In the genomic region with DNA sequence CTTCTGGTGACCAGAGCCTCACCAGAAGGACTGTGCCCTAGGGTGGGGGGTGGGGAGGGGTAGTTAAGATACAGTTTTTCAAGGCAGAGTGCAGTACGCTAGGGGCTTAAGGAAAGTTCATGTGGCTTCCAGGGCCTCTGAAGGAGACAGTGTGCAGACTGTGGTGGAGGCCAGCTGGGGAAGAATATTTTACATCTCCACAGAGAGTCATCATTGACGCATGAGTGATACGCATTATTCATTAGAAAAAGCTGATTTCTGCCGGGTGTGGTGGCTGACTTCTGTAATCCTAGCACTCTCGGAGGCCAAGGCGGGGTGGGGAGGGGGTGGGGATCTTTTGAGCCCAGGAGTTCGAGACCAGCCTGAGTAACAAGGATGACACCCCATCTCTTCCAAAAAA, we compare ENCODE assay signal across 23 cellular contexts. TPM values are rescaled to one million over a fixed set of nuclear protein-coding genes. Genes with fewer than 3 reads are reported as not detected.
DNase-seq lines count a peak whose midpoint lies in the region; TF ChIP-seq lines count a peak whose summit lies in the region.
"Had no signal": no experiment of that assay in that cellular context is flagged by ENCODE, and none has a peak within 500 bp of the region (broad histone marks: within the 10 kb centered on the region; RNA-seq: fewer than 3 reads in every experiment).

No MANE protein-coding gene starts in this region.

- no peaks in the 10 kb centered on the region for H3K79me2 ChIP-seq in GM23248 (ENCODE audit: insufficient read depth)

- 48 to 51% methylated on average over 7 of the region's 7 CpGs for WGBS in GM23248 (ENCODE audit: low coverage in 1 of 2, low lambda C conversion rate in 2 of 2, missing lambda C conversion rate in 2 of 2), 2 experiments

- DNase-seq in GM23248: peak; percentile 72
- DNase-seq in fibroblast of villous mesenchyme (ENCODE audit: low read depth): peak; percentile 86
- no peak for DNase-seq in 8988T
- DNase-seq in NK-92 treated with Interleukin-12 subunit alpha and Interleukin-12 subunit beta, amount 100 ng/mL, for 24 hours (lab: John Stamatoyannopoulos, UW): no peak
- DNase-seq in glomerular visceral epithelial cell (ENCODE audit: extremely low spot score): no peak
- DNase-seq: activated CD4-positive, alpha-beta T cell treated with anti-CD3 and anti-CD28 coated beads, Interleukin-2, amount 50 U/mL, for 1 hour; activated T-cell treated with anti-CD3 and anti-CD28 coated beads, Interleukin-2, amount 50 U/mL, for 4 hours; caudate nucleus; effector CD8-positive, alpha-beta T cell; GDM1; immature natural killer cell; Kasumi-1; mammary epithelial cell; NCI-H1436; NCI-H446; SJCRH30; stimulated activated CD4-positive, alpha-beta T cell treated with anti-CD3 and anti-CD28 coated beads, Interleukin-4, amount 100 ng/mL, for 4 hours; T1000; thyroid gland had no signal

- H3K9me2 ChIP-seq in GM23248 (ENCODE audit: insufficient read depth): no peaks in the 10 kb centered on the region

- H3K27me3 ChIP-seq in GM23248 (replicated peaks; ENCODE audit: insufficient read depth) (no peaks in the 10 kb centered on the region), skeletal muscle satellite cell (ENCODE audit: control insufficient read depth, insufficient read depth, low read length) (no peaks in the 10 kb centered on the region)
- H3K27me3 ChIP-seq: right atrium auricular region, SJCRH30, thyroid gland had no signal

- peak overlapping the region; percentile 30; the same call in 1 of the 2 replicates for H3K9ac ChIP-seq in GM23248
- peak overlapping the region; percentile 68 for H3K9ac ChIP-seq in skeletal muscle satellite cell (ENCODE audit: low read depth, low read length)

- in situ Hi-C loops in GM23248 (cut with MboI): no loop called here

- H2AFZ ChIP-seq in GM23248: no peak overlapping the region

- no peak overlapping the region for H3K4me3 ChIP-seq in GM23248
- no peak overlapping the region for H3K4me3 ChIP-seq in fibroblast of villous mesenchyme (ENCODE audit: low read depth, low read length)
- no peak overlapping the region for H3K4me3 ChIP-seq in skeletal muscle satellite cell (ENCODE audit: low read length)
- H3K4me3 ChIP-seq: right atrium auricular region, SJCRH30, thyroid gland had no signal

- H3K9me3 ChIP-seq in GM23248 (ENCODE audit: low read depth) (no peaks in the 10 kb centered on the region), skeletal muscle satellite cell (replicated peaks; ENCODE audit: low read length) (no peaks in the 10 kb centered on the region)
- H3K9me3 ChIP-seq: right atrium auricular region, SJCRH30, thyroid gland had no signal

- no peak overlapping the region for H3K4me2 ChIP-seq in GM23248 (ENCODE audit: unreplicated experiment)
- no peak overlapping the region for H3K4me2 ChIP-seq in skeletal muscle satellite cell (ENCODE audit: low read length)

- H3K36me3 ChIP-seq in GM23248 (ENCODE audit: low read depth) (no peaks in the 10 kb centered on the region), skeletal muscle satellite cell (ENCODE audit: insufficient read depth, low read length) (no peaks in the 10 kb centered on the region)
- H3K36me3 ChIP-seq: right atrium auricular region, SJCRH30, thyroid gland had no signal

- no peaks in the 10 kb centered on the region for H4K20me1 ChIP-seq in GM23248 (ENCODE audit: insufficient read depth)

- no peak for TF ChIP-seq CTCF in VCaP (conservative IDR thresholded peaks at IDR 0.05)
- TF ChIP-seq CTCF in fibroblast of villous mesenchyme (IDR thresholded peaks at IDR 0.05; ENCODE audit: insufficient read depth, low read depth, low read length): no peak

- peaks cover 5% of the 10 kb centered on the region for H3F3A ChIP-seq in GM23248 (ENCODE audit: insufficient read depth)

- H3K27ac ChIP-seq in GM23248 (peak overlapping the region; percentile 72), VCaP (peak overlapping the region; percentile 73)
- H3K27ac ChIP-seq: HL-60, right atrium auricular region, SJCRH30 had no signal

- H3K4me1 ChIP-seq in GM23248 (ENCODE audit: insufficient read depth): peaks cover 4% of the 10 kb centered on the region; the same call in 1 of the 2 replicates
- peaks cover 11% of the 10 kb centered on the region for H3K4me1 ChIP-seq in skeletal muscle satellite cell (ENCODE audit: control insufficient read depth, insufficient read depth, low read length)
- H3K4me1 ChIP-seq: SJCRH30 had no signal

RNA-seq across cellular contexts. Expression of gene IMPA2, which starts 4.4 kb away (rescaled TPM):
- 11.1 and 13.0 TPM in 2 replicates for total RNA-seq in GM23248 (2014; rRNA removed; shearing (Covaris generic))
- polyA plus RNA-seq in GM23248 (2016; fragmentation: Nextera tagmentation; extraction: Ambion mirVana): 8.0 and 8.1 TPM in 2 replicates
- 17.4 and 41.5 TPM in 2 replicates for total RNA-seq in fibroblast of villous mesenchyme
- 7.4 and 9.0 TPM in 2 replicates for total RNA-seq in skeletal muscle satellite cell (2012; rRNA removed)

Comparison
In these comparisons a context has a peak if more than half of its experiments do, and no peak if none do; other contexts are left out.
1. DNase-seq: peak in GM23248 (single experiment) and fibroblast of villous mesenchyme (single experiment); none in 8988T (single experiment), NK-92 treated with Interleukin-12 subunit alpha and Interleukin-12 subunit beta, amount 100 ng/mL, for 24 hours (single experiment) and glomerular visceral epithelial cell (single experiment).